1 cellular context compared by ENCODE assay signal in genomic region chr5:612498-613424, GRCh38.
TF ChIP-seq lines count a peak whose summit lies in the region.

No MANE protein-coding gene starts in this region.

TF ChIP-seq in K562, 482 proteins besides CTCF, POLR2A, EP300 and RAD21 (continued from another document and continues in another):
- TF ChIP-seq ZBTB40 (IDR thresholded peaks at IDR 0.05) (peak; percentile 32; the same call in 1 of the 2 replicates), ZBTB40 (CRISPR knock-in tag; IDR thresholded peaks at IDR 0.05) (no peak), CEBPZ (IDR thresholded peaks at IDR 0.05; ENCODE audit: borderline replicate concordance, low read depth, low read length) (no peak), HNRNPK (IDR thresholded peaks at IDR 0.05; ENCODE audit: low read depth, low read length, poor library complexity, severe bottlenecking) (no peak), RNF219 (CRISPR knock-in tag; IDR thresholded peaks at IDR 0.05) (no peak), TAF7 (tag; IDR thresholded peaks at IDR 0.05) (0 out of 2 replicates have a peak, but pooled peaks have one; percentile 44), THAP12 (CRISPR knock-in tag; IDR thresholded peaks at IDR 0.05) (no peak), CXXC5 (CRISPR knock-in tag; IDR thresholded peaks at IDR 0.05) (peak; percentile 50), KAT2B (IDR thresholded peaks at IDR 0.05; ENCODE audit: low read depth, low read length) (no peak), EP400 (IDR thresholded peaks at IDR 0.05) (0 out of 2 replicates have a peak, but pooled peaks have one; percentile 27), BDP1 (IDR thresholded peaks at IDR 0.05; ENCODE audit: insufficient read depth, insufficient read length) (no peak), MNT (conservative IDR thresholded peaks at IDR 0.05) (0 out of 4 replicates have a peak, but pooled peaks of 1 of the 2 experiments have one; percentile 15), GABPB1 (CRISPR knock-in tag; IDR thresholded peaks at IDR 0.05) (peak; percentile 23; the same call in 1 of the 2 replicates), USF2 (CRISPR knock-in tag; IDR thresholded peaks at IDR 0.05) (no peak), ZBED1 (IDR thresholded peaks at IDR 0.05) (no peak), ZNF133 (CRISPR knock-in tag; IDR thresholded peaks at IDR 0.05) (no peak), POU5F1 (IDR thresholded peaks at IDR 0.05; ENCODE audit: borderline replicate concordance, low read depth, low read length, partially characterized antibody) (no peak), ID3 (CRISPR knock-in tag; IDR thresholded peaks at IDR 0.05) (no peak), ID3 (tag; IDR thresholded peaks at IDR 0.05) (no peak), POLR2AphosphoS5 (IDR thresholded peaks at IDR 0.05; ENCODE audit: control insufficient read depth, insufficient read depth, low read depth, low read length) (no peak), HDGF (IDR thresholded peaks at IDR 0.05) (no peak), ZNF408 (CRISPR knock-in tag; IDR thresholded peaks at IDR 0.05; ENCODE audit: low read depth) (no peak), SMARCC2 (IDR thresholded peaks at IDR 0.05; ENCODE audit: low read depth) (peak; percentile 44; the same call in 1 of the 2 replicates), HLTF (IDR thresholded peaks at IDR 0.05) (no peak), ETS1 (conservative IDR thresholded peaks at IDR 0.05; ENCODE audit: control insufficient read depth, low read depth, low read length) (0 out of 2 replicates have a peak, but pooled peaks have one; percentile 12), CCNT2 (IDR thresholded peaks at IDR 0.05; ENCODE audit: borderline replicate concordance, extremely low read depth, insufficient read length, low read depth, low read length) (no peak), BRF2 (IDR thresholded peaks at IDR 0.05; ENCODE audit: borderline replicate concordance, insufficient read depth, insufficient read length) (no peak), ZNF586 (CRISPR knock-in tag; conservative IDR thresholded peaks at IDR 0.05) (no peak), E2F3 (CRISPR knock-in tag; IDR thresholded peaks at IDR 0.05) (no peak), ATF3 (IDR thresholded peaks at IDR 0.05) (no peak), ATF3 (CRISPR knock-in tag; conservative IDR thresholded peaks at IDR 0.05) (0 out of 2 replicates have a peak, but pooled peaks have one; percentile 18), POLR2B (IDR thresholded peaks at IDR 0.05; ENCODE audit: low read depth, partially characterized antibody) (no peak)
